Comparison of ENCODE assay signal across 8 cellular contexts in the genomic region with DNA sequence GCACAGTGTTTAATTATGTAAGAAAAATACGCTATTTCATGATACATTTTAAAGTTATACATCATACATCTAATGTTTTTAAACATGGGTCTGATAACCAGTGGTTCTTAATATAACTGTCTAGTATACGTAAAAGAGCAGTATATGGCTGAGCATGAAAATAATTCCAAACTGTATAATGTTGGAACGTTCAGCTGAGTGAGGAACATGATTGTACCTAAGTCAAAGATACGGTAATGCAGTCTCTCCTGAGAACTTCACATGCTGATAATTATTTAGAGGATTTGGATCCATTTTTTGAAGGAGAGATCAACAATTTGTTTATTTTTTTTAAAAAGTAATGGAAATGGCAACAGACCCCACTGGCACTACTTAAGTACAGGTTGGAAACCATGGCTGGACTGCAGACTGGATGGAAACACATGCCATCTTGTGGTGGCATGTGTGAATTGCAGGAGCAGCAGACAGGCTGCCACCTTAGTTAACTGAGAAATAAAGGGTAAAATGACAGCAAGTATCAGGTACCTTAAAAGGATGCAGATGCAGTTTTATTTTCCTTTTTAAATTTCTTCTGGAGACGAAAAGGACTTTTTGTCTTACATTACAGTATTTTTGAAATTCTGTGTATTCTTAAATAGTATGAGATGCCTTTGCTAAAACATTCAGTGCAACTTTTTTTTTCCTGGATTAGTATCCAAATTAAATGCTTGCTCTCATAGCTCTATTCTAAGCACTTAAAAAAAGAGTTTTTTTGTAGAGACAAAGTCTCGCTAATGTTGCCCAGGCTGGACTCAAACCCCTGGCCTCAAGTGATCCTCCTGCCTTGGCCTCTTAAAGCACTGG.
DNase-seq lines count a peak whose midpoint lies in the region; ATAC-seq, FAIRE-seq and TF ChIP-seq lines count a peak whose summit lies in the region.

No MANE protein-coding gene starts in this region.

- H3K9ac ChIP-seq in adipocyte (ENCODE audit: low read length) = no peak overlapping the region

- ATAC-seq in GM19372 (IDR thresholded peaks at IDR 0.05; ENCODE audit: low read depth, unreplicated experiment) (peak; percentile 79), HG03469 (IDR thresholded peaks at IDR 0.05; ENCODE audit: unreplicated experiment) (peak; percentile 57)

- DNase-seq in D721Med (ENCODE audit: insufficient read length, low spot score) (no peak), RCC 7860 (ENCODE audit: low spot score) (peak; percentile 54), adipocyte (ENCODE audit: low read depth) (peak; percentile 65), iris pigment epithelial cell (ENCODE audit: low read depth) (peak; percentile 79), dedifferentiated amniotic fluid mesenchymal stem cell (ENCODE audit: extremely low spot score) (no peak)
- DNase-seq in stimulated activated CD4-positive, alpha-beta T cell treated with anti-CD3 and anti-CD28 coated beads, TNF-alpha, amount 100 ng/mL, for 24 hours (ENCODE audit: low read depth in 3 of 3) = peak; percentile 1 to 29 (median 11)

- H3K4me1 ChIP-seq in adipocyte (ENCODE audit: control insufficient read depth, insufficient read depth, low read length) = peaks cover 16% of the 10 kb centered on the region

- peak; percentile 99 for TF ChIP-seq CTCF in D721Med (IDR thresholded peaks at IDR 0.05; ENCODE audit: insufficient read depth, missing control alignments)

- H3K27me3 ChIP-seq in adipocyte (replicated peaks; ENCODE audit: control insufficient read depth, insufficient read depth, low read length) = no peaks in the 10 kb centered on the region

- no peak overlapping the region for H3K4me3 ChIP-seq in adipocyte (ENCODE audit: low read length)

- peak; percentile 93 for FAIRE-seq in D721Med (lab: Jason Lieb, UNC)
- FAIRE-seq in RCC 7860 (lab: Jason Lieb, UNC) = peak; percentile 75

- peaks cover 61% of the 10 kb centered on the region for H3K36me3 ChIP-seq in adipocyte (ENCODE audit: control insufficient read depth, insufficient read depth, low read length, severe bottlenecking)

- H3K9me3 ChIP-seq in adipocyte (ENCODE audit: control insufficient read depth, low read length) = no peaks in the 10 kb centered on the region

Comparison
In these comparisons a context has a peak if more than half of its experiments do, and no peak if none do; other contexts are left out.
1. DNase-seq: peak in RCC 7860 (single experiment), adipocyte (single experiment), iris pigment epithelial cell (single experiment) and stimulated activated CD4-positive, alpha-beta T cell treated with anti-CD3 and anti-CD28 coated beads, TNF-alpha, amount 100 ng/mL, for 24 hours (3 of 3); none in D721Med (single experiment) and dedifferentiated amniotic fluid mesenchymal stem cell (single experiment).